ENCODE assay signal across 1 cellular context in the genomic region with DNA sequence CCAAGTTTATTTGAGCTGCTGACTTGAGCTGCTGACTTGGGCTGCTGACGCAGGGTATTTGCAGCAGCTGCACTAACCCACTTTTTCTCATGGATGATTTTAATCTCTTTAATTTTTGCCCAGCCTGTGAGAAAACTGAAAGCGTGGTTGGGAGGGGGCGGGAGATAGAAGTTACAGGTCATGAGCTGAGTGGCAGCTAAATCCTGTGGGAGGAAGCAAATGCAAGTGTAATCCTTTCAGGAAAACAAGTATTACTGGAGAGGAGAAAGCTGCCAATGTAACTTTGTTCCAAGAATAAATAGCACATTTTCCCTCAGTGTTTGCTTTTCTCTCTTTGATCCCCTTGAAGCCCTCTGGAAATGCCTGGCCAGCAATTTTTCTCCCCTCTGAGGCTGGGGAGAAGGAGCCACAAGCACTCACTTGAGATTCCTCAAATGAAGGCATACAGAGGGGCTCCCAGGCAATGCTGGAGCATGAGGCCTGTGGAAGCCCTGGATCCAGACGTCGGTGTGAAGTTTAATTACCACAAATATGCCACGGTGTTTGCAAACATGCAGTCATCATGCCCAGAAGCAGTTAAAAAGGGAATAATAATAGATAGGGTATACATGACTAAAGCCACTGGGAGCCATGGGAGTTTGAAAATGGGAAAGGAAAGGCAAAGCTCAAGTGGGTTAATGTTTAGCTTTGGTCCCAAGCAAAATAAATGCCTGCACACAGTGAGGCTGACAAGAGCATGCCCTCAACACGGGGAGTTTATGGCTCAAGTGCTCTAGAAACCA.
TF ChIP-seq lines count a peak whose summit lies in the region.

No MANE protein-coding gene starts in this region.

TF ChIP-seq in HepG2, 621 proteins besides CTCF, POLR2A, EP300 and RAD21 (continued from another document and continues in another):
- no peak for TF ChIP-seq ZSCAN21 (CRISPR knock-in tag; IDR thresholded peaks at IDR 0.05; ENCODE audit: borderline replicate concordance)
- peak; percentile 98 for TF ChIP-seq ZNF430 (CRISPR knock-in tag; IDR thresholded peaks at IDR 0.05)
- no peak for TF ChIP-seq AGO1 (IDR thresholded peaks at IDR 0.05; ENCODE audit: low read depth, low read length, poor library complexity, severe bottlenecking)
- no peak for TF ChIP-seq HNRNPLL (IDR thresholded peaks at IDR 0.05; ENCODE audit: low read depth, low read length, poor library complexity, severe bottlenecking)
- TF ChIP-seq ZNF263 (CRISPR knock-in tag; IDR thresholded peaks at IDR 0.05), result peak; percentile 22
- no peak for TF ChIP-seq ZNF232 (CRISPR knock-in tag; IDR thresholded peaks at IDR 0.05; ENCODE audit: borderline replicate concordance)
- TF ChIP-seq, protein P1, sequence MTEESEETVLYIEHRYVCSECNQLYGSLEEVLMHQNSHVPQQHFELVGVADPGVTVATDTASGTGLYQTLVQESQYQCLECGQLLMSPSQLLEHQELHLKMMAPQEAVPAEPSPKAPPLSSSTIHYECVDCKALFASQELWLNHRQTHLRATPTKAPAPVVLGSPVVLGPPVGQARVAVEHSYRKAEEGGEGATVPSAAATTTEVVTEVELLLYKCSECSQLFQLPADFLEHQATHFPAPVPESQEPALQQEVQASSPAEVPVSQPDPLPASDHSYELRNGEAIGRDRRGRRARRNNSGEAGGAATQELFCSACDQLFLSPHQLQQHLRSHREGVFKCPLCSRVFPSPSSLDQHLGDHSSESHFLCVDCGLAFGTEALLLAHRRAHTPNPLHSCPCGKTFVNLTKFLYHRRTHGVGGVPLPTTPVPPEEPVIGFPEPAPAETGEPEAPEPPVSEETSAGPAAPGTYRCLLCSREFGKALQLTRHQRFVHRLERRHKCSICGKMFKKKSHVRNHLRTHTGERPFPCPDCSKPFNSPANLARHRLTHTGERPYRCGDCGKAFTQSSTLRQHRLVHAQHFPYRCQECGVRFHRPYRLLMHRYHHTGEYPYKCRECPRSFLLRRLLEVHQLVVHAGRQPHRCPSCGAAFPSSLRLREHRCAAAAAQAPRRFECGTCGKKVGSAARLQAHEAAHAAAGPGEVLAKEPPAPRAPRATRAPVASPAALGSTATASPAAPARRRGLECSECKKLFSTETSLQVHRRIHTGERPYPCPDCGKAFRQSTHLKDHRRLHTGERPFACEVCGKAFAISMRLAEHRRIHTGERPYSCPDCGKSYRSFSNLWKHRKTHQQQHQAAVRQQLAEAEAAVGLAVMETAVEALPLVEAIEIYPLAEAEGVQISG (CRISPR knock-in tag; IDR thresholded peaks at IDR 0.05), result peak; percentile 59; the same call in 1 of the 2 replicates
- no peak; the same call in 1 of the 2 replicates for TF ChIP-seq ESRRA (CRISPR knock-in tag; IDR thresholded peaks at IDR 0.05; ENCODE audit: low read depth)
- no peak for TF ChIP-seq ZNF343 (CRISPR knock-in tag; IDR thresholded peaks at IDR 0.05)
- TF ChIP-seq, protein P2, sequence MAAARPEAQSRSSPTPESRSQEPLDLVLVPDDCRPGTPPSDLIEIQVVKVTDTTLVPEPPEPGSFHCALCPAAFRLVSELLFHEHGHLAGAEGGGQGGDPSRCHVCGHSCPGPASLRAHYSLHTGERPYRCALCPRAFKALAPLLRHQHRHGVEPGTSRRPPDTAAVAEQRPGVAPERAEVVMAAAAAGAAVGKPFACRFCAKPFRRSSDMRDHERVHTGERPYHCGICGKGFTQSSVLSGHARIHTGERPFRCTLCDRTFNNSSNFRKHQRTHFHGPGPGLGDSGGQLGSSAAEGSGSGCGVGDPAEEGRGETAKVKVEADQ (CRISPR knock-in tag; IDR thresholded peaks at IDR 0.05; ENCODE audit: borderline replicate concordance), result peak; percentile 83
- no peak for TF ChIP-seq SNAI1 (CRISPR knock-in tag; IDR thresholded peaks at IDR 0.05; ENCODE audit: borderline replicate concordance)
- no peak; the same call in 1 of the 2 replicates for TF ChIP-seq MBD4 (IDR thresholded peaks at IDR 0.05; ENCODE audit: borderline replicate concordance, low read length)
- no peak; the same call in 1 of the 2 replicates for TF ChIP-seq ZNF274 (CRISPR knock-in tag; IDR thresholded peaks at IDR 0.05)
- TF ChIP-seq ZNF557 (CRISPR knock-in tag; IDR thresholded peaks at IDR 0.05), result 0 out of 2 replicates have a peak, but pooled peaks have one; percentile 29
- no peak for TF ChIP-seq KLF6 (CRISPR knock-in tag; IDR thresholded peaks at IDR 0.05)
- TF ChIP-seq, protein P3, sequence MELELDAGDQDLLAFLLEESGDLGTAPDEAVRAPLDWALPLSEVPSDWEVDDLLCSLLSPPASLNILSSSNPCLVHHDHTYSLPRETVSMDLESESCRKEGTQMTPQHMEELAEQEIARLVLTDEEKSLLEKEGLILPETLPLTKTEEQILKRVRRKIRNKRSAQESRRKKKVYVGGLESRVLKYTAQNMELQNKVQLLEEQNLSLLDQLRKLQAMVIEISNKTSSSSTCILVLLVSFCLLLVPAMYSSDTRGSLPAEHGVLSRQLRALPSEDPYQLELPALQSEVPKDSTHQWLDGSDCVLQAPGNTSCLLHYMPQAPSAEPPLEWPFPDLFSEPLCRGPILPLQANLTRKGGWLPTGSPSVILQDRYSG (CRISPR knock-in tag; IDR thresholded peaks at IDR 0.05), result no peak
- no peak; the same call in none of the 2 replicates for TF ChIP-seq ZNF772 (CRISPR knock-in tag; IDR thresholded peaks at IDR 0.05)
- TF ChIP-seq, protein P4, sequence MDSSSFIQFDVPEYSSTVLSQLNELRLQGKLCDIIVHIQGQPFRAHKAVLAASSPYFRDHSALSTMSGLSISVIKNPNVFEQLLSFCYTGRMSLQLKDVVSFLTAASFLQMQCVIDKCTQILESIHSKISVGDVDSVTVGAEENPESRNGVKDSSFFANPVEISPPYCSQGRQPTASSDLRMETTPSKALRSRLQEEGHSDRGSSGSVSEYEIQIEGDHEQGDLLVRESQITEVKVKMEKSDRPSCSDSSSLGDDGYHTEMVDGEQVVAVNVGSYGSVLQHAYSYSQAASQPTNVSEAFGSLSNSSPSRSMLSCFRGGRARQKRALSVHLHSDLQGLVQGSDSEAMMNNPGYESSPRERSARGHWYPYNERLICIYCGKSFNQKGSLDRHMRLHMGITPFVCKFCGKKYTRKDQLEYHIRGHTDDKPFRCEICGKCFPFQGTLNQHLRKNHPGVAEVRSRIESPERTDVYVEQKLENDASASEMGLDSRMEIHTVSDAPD (CRISPR knock-in tag; IDR thresholded peaks at IDR 0.05), result peak; percentile 69; the same call in 1 of the 2 replicates
- TF ChIP-seq, protein P5, sequence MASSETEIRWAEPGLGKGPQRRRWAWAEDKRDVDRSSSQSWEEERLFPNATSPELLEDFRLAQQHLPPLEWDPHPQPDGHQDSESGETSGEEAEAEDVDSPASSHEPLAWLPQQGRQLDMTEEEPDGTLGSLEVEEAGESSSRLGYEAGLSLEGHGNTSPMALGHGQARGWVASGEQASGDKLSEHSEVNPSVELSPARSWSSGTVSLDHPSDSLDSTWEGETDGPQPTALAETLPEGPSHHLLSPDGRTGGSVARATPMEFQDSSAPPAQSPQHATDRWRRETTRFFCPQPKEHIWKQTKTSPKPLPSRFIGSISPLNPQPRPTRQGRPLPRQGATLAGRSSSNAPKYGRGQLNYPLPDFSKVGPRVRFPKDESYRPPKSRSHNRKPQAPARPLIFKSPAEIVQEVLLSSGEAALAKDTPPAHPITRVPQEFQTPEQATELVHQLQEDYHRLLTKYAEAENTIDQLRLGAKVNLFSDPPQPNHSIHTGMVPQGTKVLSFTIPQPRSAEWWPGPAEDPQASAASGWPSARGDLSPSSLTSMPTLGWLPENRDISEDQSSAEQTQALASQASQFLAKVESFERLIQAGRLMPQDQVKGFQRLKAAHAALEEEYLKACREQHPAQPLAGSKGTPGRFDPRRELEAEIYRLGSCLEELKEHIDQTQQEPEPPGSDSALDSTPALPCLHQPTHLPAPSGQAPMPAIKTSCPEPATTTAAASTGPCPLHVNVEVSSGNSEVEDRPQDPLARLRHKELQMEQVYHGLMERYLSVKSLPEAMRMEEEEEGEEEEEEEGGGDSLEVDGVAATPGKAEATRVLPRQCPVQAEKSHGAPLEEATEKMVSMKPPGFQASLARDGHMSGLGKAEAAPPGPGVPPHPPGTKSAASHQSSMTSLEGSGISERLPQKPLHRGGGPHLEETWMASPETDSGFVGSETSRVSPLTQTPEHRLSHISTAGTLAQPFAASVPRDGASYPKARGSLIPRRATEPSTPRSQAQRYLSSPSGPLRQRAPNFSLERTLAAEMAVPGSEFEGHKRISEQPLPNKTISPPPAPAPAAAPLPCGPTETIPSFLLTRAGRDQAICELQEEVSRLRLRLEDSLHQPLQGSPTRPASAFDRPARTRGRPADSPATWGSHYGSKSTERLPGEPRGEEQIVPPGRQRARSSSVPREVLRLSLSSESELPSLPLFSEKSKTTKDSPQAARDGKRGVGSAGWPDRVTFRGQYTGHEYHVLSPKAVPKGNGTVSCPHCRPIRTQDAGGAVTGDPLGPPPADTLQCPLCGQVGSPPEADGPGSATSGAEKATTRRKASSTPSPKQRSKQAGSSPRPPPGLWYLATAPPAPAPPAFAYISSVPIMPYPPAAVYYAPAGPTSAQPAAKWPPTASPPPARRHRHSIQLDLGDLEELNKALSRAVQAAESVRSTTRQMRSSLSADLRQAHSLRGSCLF (CRISPR knock-in tag; IDR thresholded peaks at IDR 0.05; ENCODE audit: borderline replicate concordance), result peak; percentile 21; the same call in 1 of the 2 replicates
- 0 out of 2 replicates have a peak, but pooled peaks have one; percentile 33 for TF ChIP-seq HNRNPL (IDR thresholded peaks at IDR 0.05; ENCODE audit: low read depth, low read length)
- TF ChIP-seq ZNF160 (CRISPR knock-in tag; IDR thresholded peaks at IDR 0.05), result no peak
- no peak for TF ChIP-seq ZNF839 (CRISPR knock-in tag; IDR thresholded peaks at IDR 0.05; ENCODE audit: borderline replicate concordance)
- peak; percentile 73 for TF ChIP-seq RARA (CRISPR knock-in tag; IDR thresholded peaks at IDR 0.05)
- TF ChIP-seq SALL1 (CRISPR knock-in tag; IDR thresholded peaks at IDR 0.05), result peak; percentile 85
- no peak for TF ChIP-seq ZNF20 (CRISPR knock-in tag; IDR thresholded peaks at IDR 0.05)
- TF ChIP-seq, protein P6, sequence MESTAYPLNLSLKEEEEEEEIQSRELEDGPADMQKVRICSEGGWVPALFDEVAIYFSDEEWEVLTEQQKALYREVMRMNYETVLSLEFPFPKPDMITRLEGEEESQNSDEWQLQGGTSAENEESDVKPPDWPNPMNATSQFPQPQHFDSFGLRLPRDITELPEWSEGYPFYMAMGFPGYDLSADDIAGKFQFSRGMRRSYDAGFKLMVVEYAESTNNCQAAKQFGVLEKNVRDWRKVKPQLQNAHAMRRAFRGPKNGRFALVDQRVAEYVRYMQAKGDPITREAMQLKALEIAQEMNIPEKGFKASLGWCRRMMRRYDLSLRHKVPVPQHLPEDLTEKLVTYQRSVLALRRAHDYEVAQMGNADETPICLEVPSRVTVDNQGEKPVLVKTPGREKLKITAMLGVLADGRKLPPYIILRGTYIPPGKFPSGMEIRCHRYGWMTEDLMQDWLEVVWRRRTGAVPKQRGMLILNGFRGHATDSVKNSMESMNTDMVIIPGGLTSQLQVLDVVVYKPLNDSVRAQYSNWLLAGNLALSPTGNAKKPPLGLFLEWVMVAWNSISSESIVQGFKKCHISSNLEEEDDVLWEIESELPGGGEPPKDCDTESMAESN (CRISPR knock-in tag; conservative IDR thresholded peaks at IDR 0.05), result no peak; the same call in 1 of the 2 replicates
- TF ChIP-seq CENPX (CRISPR knock-in tag; IDR thresholded peaks at IDR 0.05), result no peak
- TF ChIP-seq SMC3 (IDR thresholded peaks at IDR 0.05; ENCODE audit: low read length), result no peak
- no peak for TF ChIP-seq KDM1A (CRISPR knock-in tag; IDR thresholded peaks at IDR 0.05)
- TF ChIP-seq, protein P7, sequence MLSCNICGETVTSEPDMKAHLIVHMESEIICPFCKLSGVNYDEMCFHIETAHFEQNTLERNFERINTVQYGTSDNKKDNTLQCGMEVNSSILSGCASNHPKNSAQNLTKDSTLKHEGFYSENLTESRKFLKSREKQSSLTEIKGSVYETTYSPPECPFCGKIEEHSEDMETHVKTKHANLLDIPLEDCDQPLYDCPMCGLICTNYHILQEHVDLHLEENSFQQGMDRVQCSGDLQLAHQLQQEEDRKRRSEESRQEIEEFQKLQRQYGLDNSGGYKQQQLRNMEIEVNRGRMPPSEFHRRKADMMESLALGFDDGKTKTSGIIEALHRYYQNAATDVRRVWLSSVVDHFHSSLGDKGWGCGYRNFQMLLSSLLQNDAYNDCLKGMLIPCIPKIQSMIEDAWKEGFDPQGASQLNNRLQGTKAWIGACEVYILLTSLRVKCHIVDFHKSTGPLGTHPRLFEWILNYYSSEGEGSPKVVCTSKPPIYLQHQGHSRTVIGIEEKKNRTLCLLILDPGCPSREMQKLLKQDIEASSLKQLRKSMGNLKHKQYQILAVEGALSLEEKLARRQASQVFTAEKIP (CRISPR knock-in tag; IDR thresholded peaks at IDR 0.05; ENCODE audit: borderline replicate concordance), result no peak
- peak; percentile 55; the same call in 1 of the 2 replicates for TF ChIP-seq ZSCAN25 (CRISPR knock-in tag; IDR thresholded peaks at IDR 0.05)
- no peak for TF ChIP-seq ZSCAN29 (CRISPR knock-in tag; conservative IDR thresholded peaks at IDR 0.05)
- TF ChIP-seq, protein P8, sequence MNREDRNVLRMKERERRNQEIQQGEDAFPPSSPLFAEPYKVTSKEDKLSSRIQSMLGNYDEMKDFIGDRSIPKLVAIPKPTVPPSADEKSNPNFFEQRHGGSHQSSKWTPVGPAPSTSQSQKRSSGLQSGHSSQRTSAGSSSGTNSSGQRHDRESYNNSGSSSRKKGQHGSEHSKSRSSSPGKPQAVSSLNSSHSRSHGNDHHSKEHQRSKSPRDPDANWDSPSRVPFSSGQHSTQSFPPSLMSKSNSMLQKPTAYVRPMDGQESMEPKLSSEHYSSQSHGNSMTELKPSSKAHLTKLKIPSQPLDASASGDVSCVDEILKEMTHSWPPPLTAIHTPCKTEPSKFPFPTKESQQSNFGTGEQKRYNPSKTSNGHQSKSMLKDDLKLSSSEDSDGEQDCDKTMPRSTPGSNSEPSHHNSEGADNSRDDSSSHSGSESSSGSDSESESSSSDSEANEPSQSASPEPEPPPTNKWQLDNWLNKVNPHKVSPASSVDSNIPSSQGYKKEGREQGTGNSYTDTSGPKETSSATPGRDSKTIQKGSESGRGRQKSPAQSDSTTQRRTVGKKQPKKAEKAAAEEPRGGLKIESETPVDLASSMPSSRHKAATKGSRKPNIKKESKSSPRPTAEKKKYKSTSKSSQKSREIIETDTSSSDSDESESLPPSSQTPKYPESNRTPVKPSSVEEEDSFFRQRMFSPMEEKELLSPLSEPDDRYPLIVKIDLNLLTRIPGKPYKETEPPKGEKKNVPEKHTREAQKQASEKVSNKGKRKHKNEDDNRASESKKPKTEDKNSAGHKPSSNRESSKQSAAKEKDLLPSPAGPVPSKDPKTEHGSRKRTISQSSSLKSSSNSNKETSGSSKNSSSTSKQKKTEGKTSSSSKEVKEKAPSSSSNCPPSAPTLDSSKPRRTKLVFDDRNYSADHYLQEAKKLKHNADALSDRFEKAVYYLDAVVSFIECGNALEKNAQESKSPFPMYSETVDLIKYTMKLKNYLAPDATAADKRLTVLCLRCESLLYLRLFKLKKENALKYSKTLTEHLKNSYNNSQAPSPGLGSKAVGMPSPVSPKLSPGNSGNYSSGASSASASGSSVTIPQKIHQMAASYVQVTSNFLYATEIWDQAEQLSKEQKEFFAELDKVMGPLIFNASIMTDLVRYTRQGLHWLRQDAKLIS (CRISPR knock-in tag; IDR thresholded peaks at IDR 0.05), result 0 out of 2 replicates have a peak, but pooled peaks have one; percentile 14
- TF ChIP-seq, protein P9, sequence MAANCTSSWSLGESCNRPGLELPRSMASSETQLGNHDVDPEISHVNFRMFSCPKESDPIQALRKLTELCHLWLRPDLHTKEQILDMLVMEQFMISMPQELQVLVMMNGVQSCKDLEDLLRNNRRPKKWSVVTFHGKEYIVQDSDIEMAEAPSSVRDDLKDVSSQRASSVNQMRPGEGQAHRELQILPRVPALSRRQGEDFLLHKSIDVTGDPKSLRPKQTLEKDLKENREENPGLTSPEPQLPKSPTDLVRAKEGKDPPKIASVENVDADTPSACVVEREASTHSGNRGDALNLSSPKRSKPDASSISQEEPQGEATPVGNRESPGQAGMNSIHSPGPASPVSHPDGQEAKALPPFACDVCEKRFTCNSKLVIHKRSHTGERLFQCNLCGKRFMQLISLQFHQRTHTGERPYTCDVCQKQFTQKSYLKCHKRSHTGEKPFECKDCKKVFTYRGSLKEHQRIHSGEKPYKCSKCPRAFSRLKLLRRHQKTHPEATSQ (CRISPR knock-in tag; IDR thresholded peaks at IDR 0.05; ENCODE audit: borderline replicate concordance), result peak; percentile 25; the same call in 1 of the 2 replicates
